1 cellular context compared by ENCODE assay signal in genomic region chr1:209430107-209430506, GRCh38.
TF ChIP-seq lines count a peak whose summit lies in the region.

No MANE protein-coding gene starts in this region.

TF ChIP-seq in H1, 55 proteins besides CTCF, POLR2A, EP300 and RAD21 (continued from another document):
- TF ChIP-seq E2F6 (IDR thresholded peaks at IDR 0.05): no peak
- TF ChIP-seq KDM4A (IDR thresholded peaks at IDR 0.05; ENCODE audit: low read depth, low read length, severe bottlenecking): no peak
- TF ChIP-seq JUN (IDR thresholded peaks at IDR 0.05; ENCODE audit: low read depth, low read length): no peak
- TF ChIP-seq SUZ12 (IDR thresholded peaks at IDR 0.05; ENCODE audit: low read length): no peak
- TF ChIP-seq HDAC2 (IDR thresholded peaks at IDR 0.05; ENCODE audit: borderline replicate concordance in 1 of 2, low read depth in 2 of 2, low read length in 2 of 2): no peak
- TF ChIP-seq MAX (IDR thresholded peaks at IDR 0.05): no peak
- TF ChIP-seq POLR2AphosphoS5 (IDR thresholded peaks at IDR 0.05; ENCODE audit: low read depth, low read length): no peak
